8 cellular contexts compared by ENCODE assay signal in genomic region chr22:21424084-21424709, GRCh38. TPM values are rescaled to one million over a fixed set of nuclear protein-coding genes. Genes with fewer than 3 reads are reported as not detected.
"Had no signal": no experiment of that assay in that cellular context is flagged by ENCODE, and none has a peak within 500 bp of the region (broad histone marks: within the 10 kb centered on the region; RNA-seq: fewer than 3 reads in every experiment).

No MANE protein-coding gene starts in this region.

RNA-seq across cellular contexts. Expression of gene RIMBP3B, which starts 40.6 kb away (rescaled TPM):
- total RNA-seq: mononuclear cell, omental fat pad, prostate gland, skeletal muscle tissue, smooth muscle cell, tibial nerve, vagina had no signal
- polyA plus RNA-seq: ovary had no signal
